1 cellular context compared by ENCODE assay signal in genomic region chr4:145736241-145736831, GRCh38.
TF ChIP-seq lines count a peak whose summit lies in the region.

No MANE protein-coding gene starts in this region.

TF ChIP-seq in H1, 55 proteins besides CTCF, POLR2A, EP300 and RAD21 (continued from another document):
- TF ChIP-seq E2F6 (IDR thresholded peaks at IDR 0.05) (no peak), ZNF274 (IDR thresholded peaks at IDR 0.05; ENCODE audit: borderline replicate concordance, extremely low read depth, low read length) (no peak), RXRA (IDR thresholded peaks at IDR 0.05; ENCODE audit: insufficient read depth, low read depth, low read length) (no peak)
